ENCODE assay signal across 34 cellular contexts in the genomic region with DNA sequence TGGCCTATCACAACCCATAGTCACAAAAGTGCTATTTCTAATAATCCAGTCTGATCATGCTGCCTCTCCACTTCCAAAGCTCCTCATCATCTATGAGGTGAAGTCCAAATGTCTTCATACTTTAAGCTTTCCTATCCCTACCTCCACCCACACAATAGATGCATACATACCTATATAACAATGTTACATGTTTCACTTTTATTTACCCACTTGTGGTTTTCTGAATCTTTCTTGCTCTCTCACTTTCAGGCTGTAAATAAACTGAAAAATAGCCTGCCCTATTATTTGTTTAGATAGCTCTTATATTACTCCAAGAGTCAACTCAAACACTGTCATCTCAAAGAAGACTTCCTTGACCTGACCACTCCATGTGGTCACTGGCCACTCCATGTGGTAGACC.
"Had no signal": no experiment of that assay in that cellular context is flagged by ENCODE, and none has a peak within 500 bp of the region (broad histone marks: within the 10 kb centered on the region; RNA-seq: fewer than 3 reads in every experiment).

No MANE protein-coding gene starts in this region.

- H3K4me1 ChIP-seq: SJCRH30 had no signal

- ATAC-seq: Panc1, Right ventricle myocardium inferior, SK-N-SH treated with all-trans-retinoic acid at 6 μM for 48 hours, T-cell had no signal

- H3K36me3 ChIP-seq: SJCRH30 had no signal

- DNase-seq: Karpas-422, NCI-H1048, NCI-H1092 treated with DMSO at 0.1 percent for 48 hours, NCI-H1105 treated with DMSO at 0.1 percent for 48 hours, NCI-H1417, NCI-H1436, NCI-H146, NCI-H1694, NCI-H187, NCI-H1930, NCI-H2029 treated with DMSO at 0.1 percent for 48 hours, NCI-H2081 treated with DMSO at 0.1 percent for 48 hours, NCI-H2107, NCI-H2171, NCI-H226, NCI-H446 treated with DMSO at 0.1 percent for 48 hours, NCI-H510A, NCI-H524, NCI-H526, NCI-H69, NCI-H748 treated with DMSO at 0.1 percent for 48 hours, NCI-H82, OCI-M1, PC-9, SHP77, SIG-M5, SJCRH30, T-cell had no signal

- FAIRE-seq: RCC 7860 had no signal

- H3K4me2 ChIP-seq: PC-9 had no signal

- H3K27ac ChIP-seq: PC-9, RWPE1, SJCRH30, SK-N-MC had no signal

- H3K9me3 ChIP-seq: SJCRH30 had no signal

- H3K27me3 ChIP-seq: SJCRH30 had no signal

- H3K4me3 ChIP-seq: PC-9, SJCRH30, SK-N-MC had no signal

- H2AFZ ChIP-seq: PC-9 had no signal
